Comparison of ENCODE assay signal across 1 cellular context in the genomic region with DNA sequence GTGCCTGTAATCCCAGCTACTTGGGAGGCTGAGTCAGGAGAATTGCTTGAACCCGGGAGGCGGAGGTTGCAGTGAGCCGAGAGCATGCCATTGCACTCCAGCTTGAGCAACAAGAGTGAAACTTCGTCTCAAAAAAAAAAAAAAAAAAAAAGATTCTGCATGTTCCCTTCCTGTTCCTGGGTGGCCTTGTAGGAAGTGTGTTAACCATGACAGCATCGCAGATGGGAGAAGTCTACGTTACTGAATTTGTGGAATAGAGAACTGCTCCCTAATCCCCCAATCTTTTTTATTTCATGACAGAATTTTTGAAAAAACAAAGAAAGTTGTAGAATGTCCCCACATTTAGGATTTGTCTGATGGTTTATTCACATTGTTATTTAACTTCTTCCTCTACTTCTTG.
TF ChIP-seq lines count a peak whose summit lies in the region.

No MANE protein-coding gene starts in this region.

TF ChIP-seq in HepG2, 621 proteins besides CTCF, POLR2A, EP300 and RAD21:
- TF ChIP-seq ZNF777 (CRISPR knock-in tag; IDR thresholded peaks at IDR 0.05) (no peak), ZFP1 (CRISPR knock-in tag; IDR thresholded peaks at IDR 0.05) (no peak), LCORL (IDR thresholded peaks at IDR 0.05) (no peak), LCORL (CRISPR knock-in tag; IDR thresholded peaks at IDR 0.05) (no peak), ZNF780A (CRISPR knock-in tag; IDR thresholded peaks at IDR 0.05) (no peak), ZNF33B (CRISPR knock-in tag; IDR thresholded peaks at IDR 0.05) (no peak), ZFP36L2 (CRISPR knock-in tag; IDR thresholded peaks at IDR 0.05) (no peak), MBNL3 (CRISPR knock-in tag; conservative IDR thresholded peaks at IDR 0.05) (no peak), ADNP (CRISPR knock-in tag; IDR thresholded peaks at IDR 0.05) (no peak), ZBTB3 (CRISPR knock-in tag; IDR thresholded peaks at IDR 0.05; ENCODE audit: borderline replicate concordance, low read depth) (no peak), SMYD3 (CRISPR knock-in tag; IDR thresholded peaks at IDR 0.05) (no peak), PPARG (CRISPR knock-in tag; conservative IDR thresholded peaks at IDR 0.05) (no peak), TOE1 (CRISPR knock-in tag; IDR thresholded peaks at IDR 0.05) (no peak)
- TF ChIP-seq, protein P1, sequence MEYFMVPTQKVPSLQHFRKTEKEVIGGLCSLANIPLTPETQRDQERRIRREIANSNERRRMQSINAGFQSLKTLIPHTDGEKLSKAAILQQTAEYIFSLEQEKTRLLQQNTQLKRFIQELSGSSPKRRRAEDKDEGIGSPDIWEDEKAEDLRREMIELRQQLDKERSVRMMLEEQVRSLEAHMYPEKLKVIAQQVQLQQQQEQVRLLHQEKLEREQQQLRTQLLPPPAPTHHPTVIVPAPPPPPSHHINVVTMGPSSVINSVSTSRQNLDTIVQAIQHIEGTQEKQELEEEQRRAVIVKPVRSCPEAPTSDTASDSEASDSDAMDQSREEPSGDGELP (IDR thresholded peaks at IDR 0.05; ENCODE audit: borderline replicate concordance, low read depth) = no peak
- TF ChIP-seq, protein P2, sequence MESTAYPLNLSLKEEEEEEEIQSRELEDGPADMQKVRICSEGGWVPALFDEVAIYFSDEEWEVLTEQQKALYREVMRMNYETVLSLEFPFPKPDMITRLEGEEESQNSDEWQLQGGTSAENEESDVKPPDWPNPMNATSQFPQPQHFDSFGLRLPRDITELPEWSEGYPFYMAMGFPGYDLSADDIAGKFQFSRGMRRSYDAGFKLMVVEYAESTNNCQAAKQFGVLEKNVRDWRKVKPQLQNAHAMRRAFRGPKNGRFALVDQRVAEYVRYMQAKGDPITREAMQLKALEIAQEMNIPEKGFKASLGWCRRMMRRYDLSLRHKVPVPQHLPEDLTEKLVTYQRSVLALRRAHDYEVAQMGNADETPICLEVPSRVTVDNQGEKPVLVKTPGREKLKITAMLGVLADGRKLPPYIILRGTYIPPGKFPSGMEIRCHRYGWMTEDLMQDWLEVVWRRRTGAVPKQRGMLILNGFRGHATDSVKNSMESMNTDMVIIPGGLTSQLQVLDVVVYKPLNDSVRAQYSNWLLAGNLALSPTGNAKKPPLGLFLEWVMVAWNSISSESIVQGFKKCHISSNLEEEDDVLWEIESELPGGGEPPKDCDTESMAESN (CRISPR knock-in tag; conservative IDR thresholded peaks at IDR 0.05) = no peak
- TF ChIP-seq, protein P3, sequence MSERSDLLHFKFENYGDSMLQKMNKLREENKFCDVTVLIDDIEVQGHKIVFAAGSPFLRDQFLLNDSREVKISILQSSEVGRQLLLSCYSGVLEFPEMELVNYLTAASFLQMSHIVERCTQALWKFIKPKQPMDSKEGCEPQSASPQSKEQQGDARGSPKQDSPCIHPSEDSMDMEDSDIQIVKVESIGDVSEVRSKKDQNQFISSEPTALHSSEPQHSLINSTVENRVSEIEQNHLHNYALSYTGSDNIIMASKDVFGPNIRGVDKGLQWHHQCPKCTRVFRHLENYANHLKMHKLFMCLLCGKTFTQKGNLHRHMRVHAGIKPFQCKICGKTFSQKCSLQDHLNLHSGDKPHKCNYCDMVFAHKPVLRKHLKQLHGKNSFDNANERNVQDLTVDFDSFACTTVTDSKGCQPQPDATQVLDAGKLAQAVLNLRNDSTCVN (CRISPR knock-in tag; IDR thresholded peaks at IDR 0.05; ENCODE audit: borderline replicate concordance) = no peak
- TF ChIP-seq, protein P4, sequence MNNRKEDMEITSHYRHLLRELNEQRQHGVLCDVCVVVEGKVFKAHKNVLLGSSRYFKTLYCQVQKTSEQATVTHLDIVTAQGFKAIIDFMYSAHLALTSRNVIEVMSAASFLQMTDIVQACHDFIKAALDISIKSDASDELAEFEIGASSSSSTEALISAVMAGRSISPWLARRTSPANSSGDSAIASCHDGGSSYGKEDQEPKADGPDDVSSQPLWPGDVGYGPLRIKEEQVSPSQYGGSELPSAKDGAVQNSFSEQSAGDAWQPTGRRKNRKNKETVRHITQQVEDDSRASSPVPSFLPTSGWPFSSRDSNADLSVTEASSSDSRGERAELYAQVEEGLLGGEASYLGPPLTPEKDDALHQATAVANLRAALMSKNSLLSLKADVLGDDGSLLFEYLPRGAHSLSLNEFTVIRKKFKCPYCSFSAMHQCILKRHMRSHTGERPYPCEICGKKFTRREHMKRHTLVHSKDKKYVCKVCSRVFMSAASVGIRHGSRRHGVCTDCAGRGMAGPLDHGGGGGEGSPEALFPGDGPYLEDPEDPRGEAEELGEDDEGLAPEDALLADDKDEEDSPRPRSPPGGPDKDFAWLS (CRISPR knock-in tag; IDR thresholded peaks at IDR 0.05; ENCODE audit: borderline replicate concordance) = no peak
TF ChIP-seq in HepG2: peak in this region for 0.
